ENCODE assay signal across 8 cellular contexts in the genomic region with DNA sequence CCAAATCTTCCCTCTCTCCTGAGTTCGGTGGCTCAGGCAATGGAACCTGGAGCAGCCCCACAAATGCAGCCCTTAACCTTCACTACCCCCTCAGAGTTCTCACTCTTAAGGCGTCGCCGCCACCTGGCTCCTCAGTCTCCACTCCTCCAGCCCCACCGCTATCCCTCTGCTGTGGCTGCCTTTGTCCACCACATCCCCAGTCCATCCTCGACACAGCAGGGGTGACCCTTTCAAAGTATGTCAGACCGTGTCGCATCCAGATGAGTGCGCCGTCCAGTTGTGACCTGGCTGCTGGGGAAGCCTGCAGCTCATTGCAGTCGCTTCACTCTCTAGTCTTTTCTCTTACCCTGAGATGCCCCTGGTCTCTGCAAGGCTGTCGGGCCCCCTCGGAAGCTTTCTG. TPM values are rescaled to one million over a fixed set of nuclear protein-coding genes. Genes with fewer than 3 reads are reported as not detected.
DNase-seq lines count a peak whose midpoint lies in the region; ATAC-seq and TF ChIP-seq lines count a peak whose summit lies in the region.

No MANE protein-coding gene starts in this region.

- peak overlapping the region; percentile 93 for H3K4me2 ChIP-seq in osteoblast (ENCODE audit: insufficient read depth, low read length)

- peak overlapping the region; percentile 68 to 94 (median 87) for H3K27ac Mint-ChIP-seq in CD8-positive, alpha-beta memory T cell

- peaks cover 35% of the 10 kb centered on the region for H4K20me1 ChIP-seq in osteoblast (ENCODE audit: insufficient read depth, low read length)

- H3K9me3 ChIP-seq in CD8-positive, alpha-beta memory T cell (ENCODE audit: low read length), result no peaks in the 10 kb centered on the region
- no peaks in the 10 kb centered on the region for H3K9me3 ChIP-seq in osteoblast (ENCODE audit: low read depth, low read length)

- CTCF ChIA-PET in CD8-positive, alpha-beta memory T cell (lab: Charles Lee), result interaction anchor here (0.6 kb wide), 1 partner anchor 839 kb away, joined by 3 read pairs; a partner anchor contains a TSS

- H3K4me1 Mint-ChIP-seq in CD8-positive, alpha-beta memory T cell, result peaks cover 37 to 67% (median 39%) of the 10 kb centered on the region in 3 donors

- DNase-seq in CD8-positive, alpha-beta memory T cell, result no peak
- DNase-seq in NB4 (ENCODE audit: low read depth) (no peak), ecto neural progenitor cell (ENCODE audit: low spot score) (peak; percentile 72), osteoblast (ENCODE audit: insufficient read length, low spot score, missing footprints) (no peak), hepatic stellate cell (ENCODE audit: low spot score) (no peak), hippocampal formation (lab: John Stamatoyannopoulos, UW) (no peak), GM19240 (ENCODE audit: insufficient read length, low spot score) (no peak)

- H3K36me3 ChIP-seq in CD8-positive, alpha-beta memory T cell (ENCODE audit: insufficient read depth, low read length), result peaks cover 3% of the 10 kb centered on the region
- H3K36me3 ChIP-seq in osteoblast (ENCODE audit: insufficient read depth, low read length), result peaks cover 11% of the 10 kb centered on the region

- peaks cover 48% of the 10 kb centered on the region for H3K4me1 ChIP-seq in CD8-positive, alpha-beta memory T cell (ENCODE audit: insufficient read depth, low read length)
- peaks cover 19% of the 10 kb centered on the region for H3K4me1 ChIP-seq in osteoblast (ENCODE audit: insufficient read depth, low read length)

- peak overlapping the region; percentile 84 to 99 (median 92) for H3K4me3 Mint-ChIP-seq in CD8-positive, alpha-beta memory T cell

- POLR2A ChIA-PET in CD8-positive, alpha-beta memory T cell (lab: Charles Lee), result no interaction called here

- peak overlapping the region; percentile 95 for H3K4me3 ChIP-seq in CD8-positive, alpha-beta memory T cell (ENCODE audit: low read length)
- H3K4me3 ChIP-seq in NB4 (ENCODE audit: low read depth, low read length) (peak overlapping the region; percentile 75), osteoblast (ENCODE audit: insufficient read depth, low read length) (peak overlapping the region; percentile 90)

- ATAC-seq in HG03442 (IDR thresholded peaks at IDR 0.05; ENCODE audit: unreplicated experiment), result no peak

- H3K9me3 Mint-ChIP-seq in CD8-positive, alpha-beta memory T cell, result no peaks in the 10 kb centered on the region

- H3K27me3 Mint-ChIP-seq in CD8-positive, alpha-beta memory T cell, result peaks cover 0 to 2% of the 10 kb centered on the region in 2 donors

- H3K79me2 ChIP-seq in osteoblast (ENCODE audit: insufficient read depth, low read length), result peaks cover 95% of the 10 kb centered on the region

- no peak for TF ChIP-seq POLR2A in NB4 (IDR thresholded peaks at IDR 0.05; ENCODE audit: extremely low read depth, insufficient read length)

- H3K27ac ChIP-seq in CD8-positive, alpha-beta memory T cell (ENCODE audit: low read depth, low read length), result peak overlapping the region; percentile 79
- no peak overlapping the region for H3K27ac ChIP-seq in osteoblast (ENCODE audit: low read depth, low read length)

- H2AFZ ChIP-seq in osteoblast (ENCODE audit: low read length), result no peak overlapping the region

- H3K27me3 ChIP-seq in CD8-positive, alpha-beta memory T cell (ENCODE audit: insufficient read depth, low read length, poor library complexity, severe bottlenecking), result no peaks in the 10 kb centered on the region
- H3K27me3 ChIP-seq in osteoblast (ENCODE audit: insufficient read depth, low read length), result no peaks in the 10 kb centered on the region

- no peak for TF ChIP-seq CTCF in NB4 (IDR thresholded peaks at IDR 0.05; ENCODE audit: low read depth, low read length)
- no peak for TF ChIP-seq CTCF in osteoblast (IDR thresholded peaks at IDR 0.05; ENCODE audit: extremely low read depth, low read depth, low read length)

- peaks cover 3 to 37% (median 4%) of the 10 kb centered on the region in 3 donors for H3K36me3 Mint-ChIP-seq in CD8-positive, alpha-beta memory T cell

RNA-seq across cellular contexts. Expression of a gene that starts 1.0 kb away (rescaled TPM):
- 10 to 100 TPM; 39.0 to 41.4 TPM for total RNA-seq in CD8-positive, alpha-beta memory T cell
- 8.4 TPM for polyA plus RNA-seq in CD8-positive, alpha-beta memory T cell
- 32.6 and 34.5 TPM in 2 replicates for total RNA-seq in osteoblast

RNA-seq across cellular contexts. Expression of a gene that starts 1.1 kb away (rescaled TPM):
- 100 to 1,000 TPM; 163 to 168 TPM for total RNA-seq in CD8-positive, alpha-beta memory T cell
- polyA plus RNA-seq in CD8-positive, alpha-beta memory T cell, result 162 TPM
- total RNA-seq in osteoblast, result 46.9 and 57.9 TPM in 2 replicates

RNA-seq across cellular contexts. Expression of a gene that starts 21.6 kb away (rescaled TPM):
- total RNA-seq in CD8-positive, alpha-beta memory T cell, result under 1 TPM; 0.09 to 0.15 TPM
- 9.2 TPM for polyA plus RNA-seq in CD8-positive, alpha-beta memory T cell
- not detected in 2 replicates for total RNA-seq in osteoblast

RNA-seq across cellular contexts. Expression of a gene that starts 30.5 kb away (rescaled TPM):
- not detected for total RNA-seq in CD8-positive, alpha-beta memory T cell
- polyA plus RNA-seq in CD8-positive, alpha-beta memory T cell, result not detected
- total RNA-seq in osteoblast, result 0.29 and 1.1 TPM in 2 replicates

RNA-seq across cellular contexts. Expression of a gene that starts 47.6 kb away (rescaled TPM):
- not detected for total RNA-seq in CD8-positive, alpha-beta memory T cell
- 0.79 TPM for polyA plus RNA-seq in CD8-positive, alpha-beta memory T cell
- under 0.01 TPM in 1 of 2 replicates, not detected in the other for total RNA-seq in osteoblast
